Comparison of ENCODE assay signal across 8 cellular contexts in the genomic region with DNA sequence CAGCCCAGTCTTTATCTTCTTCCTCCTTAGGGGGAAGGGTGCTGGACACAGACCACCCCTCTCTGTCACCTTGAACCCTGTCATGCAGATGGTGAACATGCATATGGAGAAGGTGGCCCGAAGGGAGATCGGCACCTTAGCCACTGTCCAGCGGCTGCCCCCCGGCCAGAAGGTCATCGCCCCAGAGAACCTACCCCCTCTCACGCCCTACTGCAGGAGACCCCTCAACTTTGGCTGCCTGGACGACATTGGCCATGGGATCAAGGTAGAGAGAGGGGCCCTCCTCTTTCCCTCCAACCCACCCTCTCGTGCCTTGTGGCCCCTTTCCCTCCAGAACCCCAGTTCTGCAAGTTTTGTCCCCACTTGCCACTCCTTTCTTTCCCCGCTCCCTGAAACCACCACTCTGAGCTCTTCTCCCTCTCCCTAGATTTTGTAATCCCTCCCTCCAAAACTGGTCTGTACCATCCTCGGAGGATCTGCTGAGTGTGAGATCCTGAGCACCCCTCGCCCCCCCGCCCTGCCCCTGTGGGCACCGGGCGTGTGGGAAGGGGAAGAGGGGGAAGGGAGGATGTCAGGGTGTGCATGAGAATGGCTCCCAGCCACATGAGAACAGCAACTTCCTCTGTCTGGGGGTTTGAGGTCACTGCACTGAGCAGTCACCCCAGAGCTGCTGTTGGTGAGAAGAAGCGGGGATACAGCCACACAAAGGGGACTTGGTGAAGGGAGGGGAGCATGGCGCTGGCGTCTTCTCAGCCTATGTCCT. TPM values are rescaled to one million over a fixed set of nuclear protein-coding genes. Genes with fewer than 3 reads are reported as not detected.
DNase-seq lines count a peak whose midpoint lies in the region; ATAC-seq, FAIRE-seq and TF ChIP-seq lines count a peak whose summit lies in the region.

No MANE protein-coding gene starts in this region.

- CTCF ChIA-PET in H1 (lab: Charles Lee; ENCODE audit: partially characterized antibody), result interaction anchor here (1.2 to 2.3 kb wide), 3 partner anchors 9 to 18 kb away, joined by 3 to 10 read pairs (median 5); no protein-coding TSS in a partner anchor

- no peak overlapping the region for H3K4ac ChIP-seq in H1 (replicated peaks; ENCODE audit: insufficient read length, low read depth, low read length)

- no peak overlapping the region for H3K4me3 Mint-ChIP-seq in mesothelial cell of epicardium

- no peak overlapping the region; a peak in 1 of 4 replicates for H3K4me2 ChIP-seq in H1 (ENCODE audit: insufficient read depth in 1 of 2, low read depth in 2 of 2, low read length in 2 of 2)

- no peak overlapping the region for H2BK15ac ChIP-seq in H1 (ENCODE audit: low read length)

- no peak for TF ChIP-seq EP300 in H1 (IDR thresholded peaks at IDR 0.05; ENCODE audit: borderline replicate concordance in 1 of 2, low read depth in 2 of 2, low read length in 2 of 2)

- H3K56ac ChIP-seq in H1 (replicated peaks; ENCODE audit: insufficient read length, low read depth, low read length), result no peak overlapping the region

- no peak overlapping the region for H3K27ac Mint-ChIP-seq in mesothelial cell of epicardium

- no peak overlapping the region for H2AK5ac ChIP-seq in H1 (ENCODE audit: low read depth, low read length)

- TF ChIP-seq POLR2A in GM12891 (IDR thresholded peaks at IDR 0.05; ENCODE audit: low read depth, low read length) (peak; percentile 59; the same call in 1 of the 2 replicates), H1 (IDR thresholded peaks at IDR 0.05; ENCODE audit: control extremely low read depth in 1 of 2, low read depth in 2 of 2, low read length in 2 of 2) (no peak)

- H3K23ac ChIP-seq in H1 (ENCODE audit: insufficient read length), result no peak overlapping the region

- peaks cover 33% of the 10 kb centered on the region for H3K27me3 Mint-ChIP-seq in mesothelial cell of epicardium (ENCODE audit: low read depth)

- WGBS in H1 (ENCODE audit: extremely low coverage in 1 of 2, insufficient coverage in 1 of 2, insufficient read length in 1 of 2, insufficient replicate concordance in 2 of 2, low coverage in 1 of 2, low lambda C conversion rate in 2 of 2, missing lambda C conversion rate in 1 of 2), 2 experiments, result 80% methylated on average over 16 of the region's 17 CpGs; no CpG with 5 or more reads in 1 of the 2 experiments

- no peaks in the 10 kb centered on the region for H3K36me3 ChIP-seq in H1 (ENCODE audit: control insufficient read depth in 2 of 4, insufficient read depth in 4 of 4, low read length in 3 of 4)

- peak; percentile 47 for ATAC-seq in HG02678 (IDR thresholded peaks at IDR 0.05; ENCODE audit: unreplicated experiment)

- H3K18ac ChIP-seq in H1 (ENCODE audit: extremely low read depth, low read length), result peak overlapping the region; percentile 32; the same call in 1 of the 2 replicates

- H3K14ac ChIP-seq in H1 (ENCODE audit: insufficient read length), result no peak overlapping the region

- no peak for TF ChIP-seq RAD21 in H1 (IDR thresholded peaks at IDR 0.05 in 1 of 2, conservative IDR thresholded peaks at IDR 0.05 in 1 of 2; ENCODE audit: low read depth in 2 of 2, low read length in 2 of 2)

- FAIRE-seq in GM12891 (lab: Jason Lieb, UNC), result peak; percentile 100
- FAIRE-seq in H1 (lab: Jason Lieb, UNC), result no peak

- no peak overlapping the region for H3K4me3 ChIP-seq in H1 (ENCODE audit: extremely low read depth in 1 of 4, insufficient read depth in 2 of 4, low read depth in 3 of 4, low read length in 4 of 4)

- no peaks in the 10 kb centered on the region for H3K79me2 ChIP-seq in H1 (ENCODE audit: control insufficient read depth in 1 of 2, insufficient read depth in 2 of 2, low read length in 2 of 2)

- no peak overlapping the region for H2BK120ac ChIP-seq in H1 (replicated peaks; ENCODE audit: low read depth, low read length)

- 0 out of 2 replicates have a peak overlapping the region, but pooled peaks have one; percentile 41 for H2AFZ ChIP-seq in H1 (ENCODE audit: low read length)

- H3K27ac ChIP-seq in H1 (ENCODE audit: low read depth, low read length), result no peak overlapping the region

- TF ChIP-seq CTCF in H1 (IDR thresholded peaks at IDR 0.05; ENCODE audit: control extremely low read depth in 1 of 3, insufficient read depth in 1 of 3, low read depth in 1 of 3, low read length in 3 of 3), result no peak
- TF ChIP-seq CTCF in mesothelial cell of epicardium (IDR thresholded peaks at IDR 0.05; ENCODE audit: unreplicated experiment), result no peak

- DNase-seq in GM12891 (ENCODE audit: insufficient read length, low spot score) (peak; percentile 74), T-helper 9 cell (peak; percentile 59), H1 (ENCODE audit: low read depth in 1 of 2, low spot score in 2 of 2) (no peak), mesothelial cell of epicardium (ENCODE audit: low spot score in 2 of 2, unreplicated experiment in 2 of 2) (no peak), NCI-H82 treated with DMSO at 0.1 percent for 48 hours (lab: John Stamatoyannopoulos, UW; ENCODE audit: unreplicated experiment) (no peak), NCI-H82 (lab: John Stamatoyannopoulos, UW) (no peak)
- DNase-seq in stimulated activated CD8-positive, alpha-beta memory T cell treated with anti-CD3 and anti-CD28 coated beads, Interleukin-12 subunit alpha, Interleukin-12 subunit beta, amount 100 ng/mL, for 4 hours (ENCODE audit: low read depth), result peak; percentile 61

- POLR2A ChIA-PET in H1 (lab: Charles Lee; ENCODE audit: partially characterized antibody), result interaction anchor here (0.7 to 1.6 kb wide), 3 partner anchors 12 to 120 kb away, joined by 3 to 6 read pairs (median 3); partner anchors contain the start of gene PHOSPHO1

- no peaks in the 10 kb centered on the region for H3K36me3 Mint-ChIP-seq in mesothelial cell of epicardium

- H4K20me1 ChIP-seq in H1 (replicated peaks in 1 of 2; ENCODE audit: control insufficient read depth in 1 of 2, insufficient read depth in 2 of 2, low read length in 2 of 2), result peaks cover 0 to 2% of the 10 kb centered on the region in 2 experiments

- peaks cover 0 to 9% (median 4%) of the 10 kb centered on the region in 4 experiments; a peak in 4 of 7 replicates for H3K4me1 ChIP-seq in H1 (replicated peaks in 1 of 4; ENCODE audit: control insufficient read depth in 3 of 4, insufficient read depth in 4 of 4, low read length in 3 of 4)

- no peak overlapping the region for H3K9ac ChIP-seq in H1 (replicated peaks in 1 of 4; ENCODE audit: extremely low read depth in 1 of 4, low read depth in 3 of 4, low read length in 3 of 4)

- H3K4me1 Mint-ChIP-seq in mesothelial cell of epicardium, result no peaks in the 10 kb centered on the region

- H2BK20ac ChIP-seq in H1 (ENCODE audit: low read length), result no peak overlapping the region

- H4K8ac ChIP-seq in H1 (ENCODE audit: extremely low read depth, insufficient read depth, low read length), result no peak overlapping the region; the same call in 1 of the 2 replicates

- H3K9me3 ChIP-seq in H1 (ENCODE audit: insufficient read depth in 2 of 2, low read depth in 1 of 2, low read length in 1 of 2), result no peaks in the 10 kb centered on the region

- H2BK12ac ChIP-seq in H1 (ENCODE audit: low read depth, low read length), result peak overlapping the region; percentile 39; the same call in 1 of the 2 replicates

- no peak overlapping the region; the same call in 1 of the 2 replicates for H2BK5ac ChIP-seq in H1 (ENCODE audit: low read depth, low read length)

- H3K79me1 ChIP-seq in H1 (ENCODE audit: low read depth, low read length), result no peaks in the 10 kb centered on the region

- no peak overlapping the region for H4K5ac ChIP-seq in H1 (ENCODE audit: insufficient read length, low read depth, low read length)

- peak overlapping the region; percentile 41 for H4K91ac ChIP-seq in H1 (replicated peaks; ENCODE audit: insufficient read length, low read length)

- peaks cover 0 to 10% (median 4%) of the 10 kb centered on the region in 4 experiments; a peak in 5 of 7 replicates for H3K27me3 ChIP-seq in H1 (replicated peaks in 1 of 4; ENCODE audit: control insufficient read depth in 3 of 4, extremely low read depth in 1 of 4, insufficient read depth in 3 of 4, low read length in 3 of 4)

- H3K9me3 Mint-ChIP-seq in mesothelial cell of epicardium, result no peaks in the 10 kb centered on the region

- H3K23me2 ChIP-seq in H1 (ENCODE audit: low read depth, low read length), result no peaks in the 10 kb centered on the region

RNA-seq across cellular contexts. Expression of gene ABI3, which starts 7.3 kb away (rescaled TPM):
- polyA plus RNA-seq in GM12891 (2012; ENCODE audit: low read depth, missing spikeins), result 34.6 TPM
- total RNA-seq in H1 (2021; fragmentation: NEBNext Ultra II Directional; extraction: Animal tissue kit (Norgen Biotek cat#: 25700)), result 1.1 and 1.3 TPM in 2 replicates
- 2.5 and 3.6 TPM in 2 replicates for polyA plus RNA-seq in H1 (2011; rRNA removed)
- 2.1 TPM for polyA plus RNA-seq in H1 (2011; cell fraction: cytosol; rRNA removed)
- polyA plus RNA-seq in H1 (2011; cell fraction: nucleus; rRNA removed), result 2.9 TPM
- polyA plus RNA-seq in H1 (2012, experiment 1 of 2), result 0.54 to 1.8 TPM (median 1.5 TPM) in 4 replicates
- 1.7 TPM for polyA plus RNA-seq in H1 (2012, experiment 2 of 2)
- 1.4 TPM for polyA plus RNA-seq in H1 (2013, experiment 1 of 2)
- 1.4 TPM for polyA plus RNA-seq in H1 (2013, experiment 2 of 2)
- 1.3 and 3.8 TPM in 2 replicates for polyA minus RNA-seq in H1 (2011; rRNA and poly(A)+ RNA removed)
- polyA minus RNA-seq in H1 (2011; cell fraction: cytosol; rRNA and poly(A)+ RNA removed), result 2.5 TPM
- 4.5 TPM for polyA minus RNA-seq in H1 (2011; cell fraction: nucleus; rRNA and poly(A)+ RNA removed)
- total RNA-seq in mesothelial cell of epicardium, result 0.51 to 1.3 TPM (median 0.69 TPM) in 3 replicates

RNA-seq across cellular contexts. Expression of gene GNGT2, which starts 7.5 kb away (rescaled TPM):
- 36.5 TPM for polyA plus RNA-seq in GM12891 (2012; ENCODE audit: low read depth, missing spikeins)
- 0.73 and 1.4 TPM in 2 replicates for total RNA-seq in H1 (2021; fragmentation: NEBNext Ultra II Directional; extraction: Animal tissue kit (Norgen Biotek cat#: 25700))
- polyA plus RNA-seq in H1 (2011; rRNA removed), result 1.3 and 1.7 TPM in 2 replicates
- polyA plus RNA-seq in H1 (2011; cell fraction: cytosol; rRNA removed), result 1.5 TPM
- polyA plus RNA-seq in H1 (2011; cell fraction: nucleus; rRNA removed), result 0.39 TPM
- polyA plus RNA-seq in H1 (2012, experiment 1 of 2), result 1.1 to 1.6 TPM (median 1.3 TPM) in 4 replicates
- polyA plus RNA-seq in H1 (2012, experiment 2 of 2), result 1.9 TPM
- polyA plus RNA-seq in H1 (2013, experiment 1 of 2), result 1.0 TPM
- 1.0 TPM for polyA plus RNA-seq in H1 (2013, experiment 2 of 2)
- 1.8 and 2.0 TPM in 2 replicates for polyA minus RNA-seq in H1 (2011; rRNA and poly(A)+ RNA removed)
- not detected for polyA minus RNA-seq in H1 (2011; cell fraction: cytosol; rRNA and poly(A)+ RNA removed)
- 1.00 TPM for polyA minus RNA-seq in H1 (2011; cell fraction: nucleus; rRNA and poly(A)+ RNA removed)
- total RNA-seq in mesothelial cell of epicardium, result 0.34 TPM in 1 of 3 replicates, not detected in the others

RNA-seq across cellular contexts. Expression of gene PHOSPHO1, which starts 12.8 kb away (rescaled TPM):
- 1.0 TPM for polyA plus RNA-seq in GM12891 (2012; ENCODE audit: low read depth, missing spikeins)
- 0.34 and 0.73 TPM in 2 replicates for total RNA-seq in H1 (2021; fragmentation: NEBNext Ultra II Directional; extraction: Animal tissue kit (Norgen Biotek cat#: 25700))
- polyA plus RNA-seq in H1 (2011; rRNA removed), result 0.45 and 1.2 TPM in 2 replicates
- 0.49 TPM for polyA plus RNA-seq in H1 (2011; cell fraction: cytosol; rRNA removed)
- polyA plus RNA-seq in H1 (2011; cell fraction: nucleus; rRNA removed), result 1.3 TPM
- polyA plus RNA-seq in H1 (2012, experiment 1 of 2), result 0.32 to 0.56 TPM (median 0.43 TPM) in 4 replicates
- 0.88 TPM for polyA plus RNA-seq in H1 (2012, experiment 2 of 2)
- 0.57 TPM for polyA plus RNA-seq in H1 (2013, experiment 1 of 2)
- polyA plus RNA-seq in H1 (2013, experiment 2 of 2), result 0.61 TPM
- polyA minus RNA-seq in H1 (2011; rRNA and poly(A)+ RNA removed), result 0.39 and 0.73 TPM in 2 replicates
- polyA minus RNA-seq in H1 (2011; cell fraction: cytosol; rRNA and poly(A)+ RNA removed), result 1.4 TPM
- 1.8 TPM for polyA minus RNA-seq in H1 (2011; cell fraction: nucleus; rRNA and poly(A)+ RNA removed)
- total RNA-seq in mesothelial cell of epicardium, result 0.25 to 0.40 TPM in 2 of 3 replicates, not detected in the other

Comparison
In these comparisons a context has a peak if more than half of its experiments do, and no peak if none do; other contexts are left out.
1. DNase-seq: peak in GM12891 (single experiment), T-helper 9 cell (single experiment) and stimulated activated CD8-positive, alpha-beta memory T cell treated with anti-CD3 and anti-CD28 coated beads, Interleukin-12 subunit alpha, Interleukin-12 subunit beta, amount 100 ng/mL, for 4 hours (single experiment); none in H1 (0 of 2), mesothelial cell of epicardium (0 of 2), NCI-H82 treated with DMSO at 0.1 percent for 48 hours (single experiment) and NCI-H82 (single experiment).